11 cellular contexts compared by ENCODE assay signal in genomic region chr10:77971804-77972144, GRCh38. TPM values are rescaled to one million over a fixed set of nuclear protein-coding genes. Genes with fewer than 3 reads are reported as not detected.
DNase-seq lines count a peak whose midpoint lies in the region; ATAC-seq and TF ChIP-seq lines count a peak whose summit lies in the region.
"Had no signal": no experiment of that assay in that cellular context is flagged by ENCODE, and none has a peak within 500 bp of the region (broad histone marks: within the 10 kb centered on the region; RNA-seq: fewer than 3 reads in every experiment).

No MANE protein-coding gene starts in this region.

- H3K27me3 Mint-ChIP-seq in activated CD4-positive, alpha-beta T cell treated with anti-CD3 and anti-CD28 coated beads, Interleukin-2, amount 10 ng/mL, durations not matched to agents 7 days and 5 days: no peaks in the 10 kb centered on the region
- H3K27me3 Mint-ChIP-seq in naive thymus-derived CD4-positive, alpha-beta T cell: no peaks in the 10 kb centered on the region
- H3K27me3 Mint-ChIP-seq: activated naive CD4-positive, alpha-beta T cell treated with anti-CD3 and anti-CD28 coated beads, Interleukin-2, amount 10 ng/mL, durations not matched to agents 7 days and 5 days had no signal

- peak overlapping the region; percentile 19 for H3K27ac Mint-ChIP-seq in activated CD4-positive, alpha-beta T cell treated with anti-CD3 and anti-CD28 coated beads, Interleukin-2, amount 10 ng/mL, durations not matched to agents 7 days and 5 days
- peak overlapping the region in 5 of 9 donors; percentile 6 to 70 (median 45) for H3K27ac Mint-ChIP-seq in naive thymus-derived CD4-positive, alpha-beta T cell

- intact Hi-C loops in naive thymus-derived CD4-positive, alpha-beta T cell (cut with micrococcal nuclease): no loop called here
- intact Hi-C loops in upper lobe of right lung (cut with DNase I): no loop called here

- peaks cover 12% of the 10 kb centered on the region for H3K4me1 Mint-ChIP-seq in activated CD4-positive, alpha-beta T cell treated with anti-CD3 and anti-CD28 coated beads, Interleukin-2, amount 10 ng/mL, durations not matched to agents 7 days and 5 days
- peaks cover 0 to 14% (median 10%) of the 10 kb centered on the region in 7 donors for H3K4me1 Mint-ChIP-seq in naive thymus-derived CD4-positive, alpha-beta T cell

- H3K36me3 Mint-ChIP-seq in activated CD4-positive, alpha-beta T cell treated with anti-CD3 and anti-CD28 coated beads, Interleukin-2, amount 10 ng/mL, durations not matched to agents 7 days and 5 days (ENCODE audit: low read depth): peaks cover 12% of the 10 kb centered on the region
- peaks cover 0 to 21% (median 5%) of the 10 kb centered on the region in 5 donors for H3K36me3 Mint-ChIP-seq in naive thymus-derived CD4-positive, alpha-beta T cell

- no peak for TF ChIP-seq CTCF in upper lobe of right lung (IDR thresholded peaks at IDR 0.05)

- H3K27ac ChIP-seq in cingulate gyrus (ENCODE audit: low read depth, low read length) (peak overlapping the region; percentile 20), upper lobe of right lung (peak overlapping the region; percentile 8)
- peak overlapping the region; percentile 27 for H3K27ac ChIP-seq in naive thymus-derived CD4-positive, alpha-beta T cell (ENCODE audit: low read depth, low read length)

- ATAC-seq in naive thymus-derived CD4-positive, alpha-beta T cell: no peak
- ATAC-seq in upper lobe of right lung (no peak), GM19452 (IDR thresholded peaks at IDR 0.05; ENCODE audit: unreplicated experiment) (no peak)

- peaks cover 0 to 5% (median 2%) of the 10 kb centered on the region in 3 experiments for H3K36me3 ChIP-seq in naive thymus-derived CD4-positive, alpha-beta T cell (ENCODE audit: control insufficient read depth in 2 of 3, insufficient read depth in 3 of 3, low read length in 3 of 3)
- peaks cover 10% of the 10 kb centered on the region for H3K36me3 ChIP-seq in upper lobe of right lung

- H3K4me3 ChIP-seq in naive thymus-derived CD4-positive, alpha-beta T cell (ENCODE audit: low read length): no peak overlapping the region
- H3K4me3 ChIP-seq in upper lobe of right lung: no peak overlapping the region

- H3K9me3 Mint-ChIP-seq in activated CD4-positive, alpha-beta T cell treated with anti-CD3 and anti-CD28 coated beads, Interleukin-2, amount 10 ng/mL, durations not matched to agents 7 days and 5 days: no peaks in the 10 kb centered on the region
- peaks cover 0 to 1% (median 0%) of the 10 kb centered on the region in 11 donors for H3K9me3 Mint-ChIP-seq in naive thymus-derived CD4-positive, alpha-beta T cell
- H3K9me3 Mint-ChIP-seq: activated naive CD4-positive, alpha-beta T cell treated with anti-CD3 and anti-CD28 coated beads, Interleukin-2, amount 10 ng/mL, durations not matched to agents 7 days and 5 days; immature natural killer cell had no signal

- peaks cover 3 to 6% of the 10 kb centered on the region in 2 donors for H3K4me1 ChIP-seq in naive thymus-derived CD4-positive, alpha-beta T cell (ENCODE audit: control insufficient read depth in 2 of 2, insufficient read depth in 2 of 2, low read length in 2 of 2)
- H3K4me1 ChIP-seq in upper lobe of right lung: peaks cover 12% of the 10 kb centered on the region

- no peaks in the 10 kb centered on the region for H3K9me3 ChIP-seq in naive thymus-derived CD4-positive, alpha-beta T cell (ENCODE audit: control insufficient read depth in 2 of 3, low read length in 3 of 3)
- no peaks in the 10 kb centered on the region for H3K9me3 ChIP-seq in upper lobe of right lung

- CTCF ChIA-PET in activated CD4-positive, alpha-beta T cell treated with anti-CD3 and anti-CD28 coated beads, Interleukin-2, amount 10 ng/mL, durations not matched to agents 7 days and 5 days (lab: Charles Lee): interaction anchor here (1.5 kb wide), 1 partner anchor 15 kb away, joined by 3 read pairs; no protein-coding TSS in a partner anchor
- CTCF ChIA-PET in naive thymus-derived CD4-positive, alpha-beta T cell (lab: Charles Lee): no interaction called here

- no peaks in the 10 kb centered on the region for H3K27me3 ChIP-seq in naive thymus-derived CD4-positive, alpha-beta T cell (ENCODE audit: control insufficient read depth in 2 of 2, insufficient read depth in 2 of 2, low read length in 2 of 2)
- no peaks in the 10 kb centered on the region for H3K27me3 ChIP-seq in upper lobe of right lung

- no peak overlapping the region for H3K4me3 Mint-ChIP-seq in activated CD4-positive, alpha-beta T cell treated with anti-CD3 and anti-CD28 coated beads, Interleukin-2, amount 10 ng/mL, durations not matched to agents 7 days and 5 days
- H3K4me3 Mint-ChIP-seq in naive thymus-derived CD4-positive, alpha-beta T cell: no peak overlapping the region
- H3K4me3 Mint-ChIP-seq: activated naive CD4-positive, alpha-beta T cell treated with anti-CD3 and anti-CD28 coated beads, Interleukin-2, amount 10 ng/mL, durations not matched to agents 7 days and 5 days had no signal

- POLR2A ChIA-PET in activated CD4-positive, alpha-beta T cell treated with anti-CD3 and anti-CD28 coated beads, Interleukin-2, amount 10 ng/mL, durations not matched to agents 7 days and 5 days (lab: Charles Lee): no interaction called here
- POLR2A ChIA-PET in naive thymus-derived CD4-positive, alpha-beta T cell (lab: Charles Lee): no interaction called here

- no peak for DNase-seq in activated CD4-positive, alpha-beta T cell treated with anti-CD3 and anti-CD28 coated beads, Interleukin-2, amount 10 ng/mL, durations not matched to agents 7 days and 5 days
- no peak for DNase-seq in activated CD4-positive, alpha-beta T cell treated with anti-CD3 and anti-CD28 coated beads for 1 hour
- DNase-seq in naive thymus-derived CD4-positive, alpha-beta T cell: no peak
- no peak for DNase-seq in upper lobe of right lung
- DNase-seq in SW480 (ENCODE audit: low spot score): no peak
- no peak for DNase-seq in NCI-H2107 (lab: John Stamatoyannopoulos, UW)
- DNase-seq: immature natural killer cell, NCI-H345 had no signal

RNA-seq across cellular contexts. Expression of gene DLG5, which starts 45.2 kb away (rescaled TPM):
- total RNA-seq in activated CD4-positive, alpha-beta T cell treated with anti-CD3 and anti-CD28 coated beads, Interleukin-2, amount 10 ng/mL, durations not matched to agents 7 days and 5 days: 1 to 10 TPM; 2.8 to 2.9 TPM
- total RNA-seq in naive thymus-derived CD4-positive, alpha-beta T cell: 10 to 100 TPM in 1 of 5 experiments, 1 to 10 TPM in 2, under 1 TPM in 2; 0.19 to 10.2 (median 1.5) TPM
- not detected for polyA plus RNA-seq in naive thymus-derived CD4-positive, alpha-beta T cell
- 19.3 TPM for total RNA-seq in upper lobe of right lung

RNA-seq across cellular contexts. Expression of gene POLR3A, which starts 57.5 kb away (rescaled TPM):
- 10 to 100 TPM; 18.1 to 18.8 TPM for total RNA-seq in activated CD4-positive, alpha-beta T cell treated with anti-CD3 and anti-CD28 coated beads, Interleukin-2, amount 10 ng/mL, durations not matched to agents 7 days and 5 days
- total RNA-seq in naive thymus-derived CD4-positive, alpha-beta T cell: 10 to 100 TPM; 12.0 to 20.9 (median 19.0) TPM
- 10 to 100 TPM in 1 of 2 donors, 1 to 10 TPM in 1; 5.5 to 12.3 TPM for polyA plus RNA-seq in naive thymus-derived CD4-positive, alpha-beta T cell
- total RNA-seq in upper lobe of right lung: 13.7 TPM
